ENCODE assay signal across 8 cellular contexts in genomic region chr11:118608268-118609214, GRCh38. TPM values are rescaled to one million over a fixed set of nuclear protein-coding genes. Genes with fewer than 3 reads are reported as not detected.
DNase-seq lines count a peak whose midpoint lies in the region; ATAC-seq and TF ChIP-seq lines count a peak whose summit lies in the region.

No MANE protein-coding gene starts in this region.

- peak overlapping the region; percentile 90 for H3K18ac ChIP-seq in IMR-90 (ENCODE audit: low read depth, low read length)

- peaks cover 4% of the 10 kb centered on the region for H3K36me3 ChIP-seq in IMR-90 (ENCODE audit: control insufficient read depth, insufficient read depth, low read length)
- H3K36me3 ChIP-seq in right lobe of liver = no peaks in the 10 kb centered on the region

- peak overlapping the region; percentile 99 for H3K14ac ChIP-seq in IMR-90 (replicated peaks; ENCODE audit: low read depth, low read length)

- no peaks in the 10 kb centered on the region for H3K9me3 ChIP-seq in IMR-90 (ENCODE audit: control insufficient read depth, insufficient read depth, low read length)
- no peaks in the 10 kb centered on the region for H3K9me3 ChIP-seq in right lobe of liver

- H3K56ac ChIP-seq in IMR-90 (ENCODE audit: extremely low read depth, insufficient read depth, low read length) = peak overlapping the region; percentile 84

- H4K20me1 ChIP-seq in IMR-90 (ENCODE audit: insufficient read depth, low read length) = peaks cover 19% of the 10 kb centered on the region

- H3K4ac ChIP-seq in IMR-90 (ENCODE audit: low read depth, low read length) = peak overlapping the region; percentile 100

- peak overlapping the region; percentile 87 to 97 for H4K8ac ChIP-seq in IMR-90 (ENCODE audit: low read depth in 2 of 2, low read length in 2 of 2)

- H2BK20ac ChIP-seq in IMR-90 (ENCODE audit: low read depth, low read length) = peak overlapping the region; percentile 92

- DNase-seq in Ammon's horn (ENCODE audit: low spot score) = peak; percentile 61
- peak; percentile 85 for DNase-seq in IMR-90
- DNase-seq in activated CD4-positive, alpha-beta T cell treated with anti-CD3 and anti-CD28 coated beads, Interleukin-2, amount 50 U/mL, for 24 hours (ENCODE audit: low read depth in 1 of 2, low spot score in 1 of 2) = peak; percentile 52 to 60
- DNase-seq in dedifferentiated amniotic fluid mesenchymal stem cell (ENCODE audit: extremely low spot score) = peak; percentile 81
- DNase-seq in right lobe of liver = peak in 2 of 3 donors; percentile 59 to 67
- DNase-seq in stimulated activated CD4-positive, alpha-beta T cell treated with anti-CD3 and anti-CD28 coated beads, Interleukin-4, amount 100 ng/mL, for 24 hours = peak; percentile 73
- DNase-seq in NCI-H524 treated with DMSO at 0.1 percent for 48 hours (lab: John Stamatoyannopoulos, UW) = no peak

- H3K4me3 ChIP-seq in IMR-90 (ENCODE audit: insufficient read depth, low read depth, low read length) (peak overlapping the region; percentile 93), right lobe of liver (peak overlapping the region; percentile 29 to 50 (median 39))

- peak overlapping the region; percentile 100; the same call in 2 of the 3 replicates for H2BK15ac ChIP-seq in IMR-90 (ENCODE audit: low read depth, low read length)

- peak overlapping the region; percentile 100 for H2AK5ac ChIP-seq in IMR-90 (ENCODE audit: low read depth, low read length)

- TSS peak; percentile 71 for BruUV-seq in IMR-90 (replicated peaks; lab: Mats Ljungman, UMichigan)

- POLR2A ChIA-PET in IMR-90 (lab: Charles Lee; ENCODE audit: unreplicated experiment) = interaction anchor here (3.6 kb wide), 1 partner anchor 11 kb away, joined by 36 read pairs; no protein-coding TSS in a partner anchor

- H4K5ac ChIP-seq in IMR-90 (ENCODE audit: low read depth, low read length) = peak overlapping the region; percentile 97

- peak overlapping the region; percentile 98 for H3K9ac ChIP-seq in IMR-90 (ENCODE audit: low read depth, low read length)

- no peak for TF ChIP-seq RAD21 in IMR-90 (IDR thresholded peaks at IDR 0.05; ENCODE audit: low read length)

- dilution Hi-C loops in IMR-90 (cut with HindIII; ENCODE audit: low sequenced_read_pairs, unreplicated experiment) = no loop called here

- H2BK120ac ChIP-seq in IMR-90 (ENCODE audit: low read depth, low read length) = peak overlapping the region; percentile 97

- H2AFZ ChIP-seq in IMR-90 (replicated peaks; ENCODE audit: low read length, poor library complexity) = peak overlapping the region; percentile 86

- in situ Hi-C loops in IMR-90 (cut with MboI; ENCODE audit: low sequenced_read_pairs) = no loop called here

- peak; percentile 48 for ATAC-seq in IMR-90 (ENCODE audit: low read depth)
- peak; percentile 27 to 37 (median 33) for ATAC-seq in right lobe of liver
- ATAC-seq in HG03520 (IDR thresholded peaks at IDR 0.05; ENCODE audit: unreplicated experiment) = no peak

- peak overlapping the region; percentile 100 for H3K23ac ChIP-seq in IMR-90 (ENCODE audit: low read depth, low read length)

- H3K27me3 ChIP-seq in IMR-90 (ENCODE audit: control insufficient read depth, insufficient read depth, low read length) (no peaks in the 10 kb centered on the region), right lobe of liver (peaks cover 0 to 9% of the 10 kb centered on the region in 2 donors)

- peaks cover 5 to 49% of the 10 kb centered on the region in 2 experiments; a peak in 3 of 4 replicates for H3K79me1 ChIP-seq in IMR-90 (ENCODE audit: low read depth in 1 of 2, low read length in 2 of 2)

- TF ChIP-seq POLR2A in IMR-90 (IDR thresholded peaks at IDR 0.05; ENCODE audit: low read depth, low read length) (peak; percentile 71), right lobe of liver (IDR thresholded peaks at IDR 0.05) (no peak)

- WGBS in IMR-90 (ENCODE audit: extremely low coverage in 2 of 2, insufficient read length in 1 of 2), 2 experiments = 11% methylated on average over 41 of the region's 78 CpGs; no CpG with 5 or more reads in 1 of the 2 experiments
- 7% methylated on average over 22 of the region's 78 CpGs for WGBS in right lobe of liver (ENCODE audit: insufficient coverage, low coverage, low lambda C conversion rate, missing lambda C conversion rate)

- CTCF ChIA-PET in IMR-90 (lab: Yijun Ruan, JAX) = interaction anchor here (0.7 kb wide), 1 partner anchor 36 kb away, joined by 3 read pairs; the partner anchor contains the start of gene ARCN1

- H3K4me1 ChIP-seq in IMR-90 (ENCODE audit: control insufficient read depth, insufficient read depth, low read length) (peaks cover 43% of the 10 kb centered on the region), right lobe of liver (peaks cover 0 to 15% (median 4%) of the 10 kb centered on the region in 4 donors)

- H3K27ac ChIP-seq in IMR-90 (ENCODE audit: insufficient read depth, low read length) (peak overlapping the region; percentile 90), right lobe of liver (peak overlapping the region; percentile 37 to 85 (median 50))

- H2AK9ac ChIP-seq in IMR-90 (replicated peaks; ENCODE audit: low read depth, low read length, poor library complexity) = peak overlapping the region; percentile 97

- peak overlapping the region; percentile 91 for H3K4me2 ChIP-seq in IMR-90 (ENCODE audit: low read depth, low read length)

- H3K9me1 ChIP-seq in IMR-90 (ENCODE audit: insufficient read depth, low read length) = peaks cover 31% of the 10 kb centered on the region

- intact Hi-C loops in IMR-90 (cut with micrococcal nuclease) (loop anchor here (1.0 to 5.0 kb wide), 2 partner anchors 10 to 49 kb away; no protein-coding TSS in a partner anchor), right lobe of liver (cut with DNase I) (no loop called here)

- H2BK5ac ChIP-seq in IMR-90 (ENCODE audit: low read depth, low read length, poor library complexity, severe bottlenecking) = peak overlapping the region; percentile 98

- peak overlapping the region; percentile 98 for H4K91ac ChIP-seq in IMR-90 (ENCODE audit: insufficient read depth, low read depth, low read length)

- no peak for TF ChIP-seq CTCF in IMR-90 (conservative IDR thresholded peaks at IDR 0.05; ENCODE audit: low read depth, low read length)
- TF ChIP-seq CTCF in right lobe of liver (IDR thresholded peaks at IDR 0.05) = no peak

TF ChIP-seq in IMR-90, 13 proteins besides CTCF, POLR2A, EP300 and RAD21:
- peak; percentile 77; the same call in 1 of the 2 replicates for TF ChIP-seq MXI1 (IDR thresholded peaks at IDR 0.05; ENCODE audit: borderline replicate concordance, low read depth, low read length)
- TF ChIP-seq RFX5 (IDR thresholded peaks at IDR 0.05; ENCODE audit: low read depth, low read length) = no peak
- peak; percentile 90 for TF ChIP-seq BHLHE40 (IDR thresholded peaks at IDR 0.05; ENCODE audit: low read depth, low read length)
- TF ChIP-seq CEBPB (IDR thresholded peaks at IDR 0.05; ENCODE audit: low read depth, low read length) = no peak; the same call in 1 of the 2 replicates
- TF ChIP-seq FOS (IDR thresholded peaks at IDR 0.05; ENCODE audit: low read depth, low read length) = peak; percentile 92
- TF ChIP-seq RCOR1 (IDR thresholded peaks at IDR 0.05; ENCODE audit: insufficient replicate concordance, low read length) = no peak
- TF ChIP-seq CHD1 (IDR thresholded peaks at IDR 0.05; ENCODE audit: low read depth, low read length) = no peak
- peak; percentile 72; the same call in 1 of the 2 replicates for TF ChIP-seq MAZ (IDR thresholded peaks at IDR 0.05; ENCODE audit: borderline replicate concordance, low read depth, low read length)
- TF ChIP-seq NFE2L2 (IDR thresholded peaks at IDR 0.05; ENCODE audit: low read depth, low read length) = no peak
- no peak; the same call in 1 of the 2 replicates for TF ChIP-seq USF2 (IDR thresholded peaks at IDR 0.05; ENCODE audit: low read depth, low read length)
- TF ChIP-seq SMC3 (IDR thresholded peaks at IDR 0.05; ENCODE audit: low read depth, low read length) = no peak; the same call in 1 of the 2 replicates
- no peak for TF ChIP-seq MAFK (IDR thresholded peaks at IDR 0.05; ENCODE audit: low read depth, low read length)
- no peak for TF ChIP-seq ELK1 (IDR thresholded peaks at IDR 0.05; ENCODE audit: borderline replicate concordance, low read depth, low read length)

RNA-seq across cellular contexts. Expression of gene PHLDB1, which starts 1.1 kb away (rescaled TPM):
- total RNA-seq in IMR-90 (2012; rRNA removed) (40.0 and 41.7 TPM in 2 replicates), right lobe of liver (10 to 100 TPM in 1 of 6 experiments, 1 to 10 TPM in 5; 5.4 to 11.7 (median 6.3) TPM)
- 90.4 and 96.4 TPM in 2 replicates for polyA plus RNA-seq in IMR-90 (2012; rRNA removed)
- polyA plus RNA-seq in IMR-90 (2012; cell fraction: cytosol; rRNA removed) = 60.4 and 83.0 TPM in 2 replicates
- polyA plus RNA-seq in IMR-90 (2012; cell fraction: nucleus; rRNA removed; ENCODE audit: low replicate concordance) = 350 and 414 TPM in 2 replicates

RNA-seq across cellular contexts. Expression of gene ARCN1, which starts 36.3 kb away (rescaled TPM):
- total RNA-seq in IMR-90 (2012; rRNA removed) (148 and 176 TPM in 2 replicates), right lobe of liver (10 to 100 TPM; 58.3 to 91.7 (median 75.8) TPM)
- 212 and 215 TPM in 2 replicates for polyA plus RNA-seq in IMR-90 (2012; rRNA removed)
- 47.6 and 72.9 TPM in 2 replicates for polyA plus RNA-seq in IMR-90 (2012; cell fraction: cytosol; rRNA removed)
- polyA plus RNA-seq in IMR-90 (2012; cell fraction: nucleus; rRNA removed; ENCODE audit: low replicate concordance) = 17.0 and 104 TPM in 2 replicates

RNA-seq across cellular contexts. Expression of gene IFT46, which starts 42.8 kb away (rescaled TPM):
- 45.5 and 46.2 TPM in 2 replicates for total RNA-seq in IMR-90 (2012; rRNA removed)
- 27.7 and 30.1 TPM in 2 replicates for polyA plus RNA-seq in IMR-90 (2012; rRNA removed)
- 11.6 and 13.5 TPM in 2 replicates for polyA plus RNA-seq in IMR-90 (2012; cell fraction: cytosol; rRNA removed)
- 16.9 and 37.4 TPM in 2 replicates for polyA plus RNA-seq in IMR-90 (2012; cell fraction: nucleus; rRNA removed; ENCODE audit: low replicate concordance)
- 1 to 10 TPM; 4.0 to 6.4 (median 5.2) TPM for total RNA-seq in right lobe of liver
